ENCODE assay signal across 10 cellular contexts in genomic region chr5:124544366-124545055, GRCh38.
DNase-seq lines count a peak whose midpoint lies in the region; ATAC-seq and TF ChIP-seq lines count a peak whose summit lies in the region.
"Had no signal": no experiment of that assay in that cellular context is flagged by ENCODE, and none has a peak within 500 bp of the region (broad histone marks: within the 10 kb centered on the region; RNA-seq: fewer than 3 reads in every experiment).

No MANE protein-coding gene starts in this region.

- no peaks in the 10 kb centered on the region for H3K36me3 Mint-ChIP-seq in stimulated activated effector memory CD8-positive, alpha-beta T cell treated with anti-CD3 and anti-CD28 coated beads, Interleukin-12 subunit alpha, Interleukin-12 subunit beta, amount 100 ng/mL, for 72 hours

- H2AFZ ChIP-seq in OCI-LY7 (ENCODE audit: low read length), result peak overlapping the region; percentile 21; the same call in 1 of the 2 replicates

- peak overlapping the region; percentile 13; the same call in 1 of the 2 replicates for H3K4me2 ChIP-seq in OCI-LY7 (ENCODE audit: low read length)

- ATAC-seq in HG02938 (IDR thresholded peaks at IDR 0.05; ENCODE audit: unreplicated experiment), result peak; percentile 98
- peak; percentile 31 for ATAC-seq in stimulated activated effector memory CD8-positive, alpha-beta T cell treated with anti-CD3 and anti-CD28 coated beads, Interleukin-12 subunit alpha, Interleukin-12 subunit beta, amount 100 ng/mL, for 72 hours

- BruUV-seq in OCI-LY7 (replicated peaks; lab: Mats Ljungman, UMichigan), result no TSS peak

- H3K9me2 ChIP-seq in OCI-LY7 (ENCODE audit: insufficient read depth, low read length), result no peaks in the 10 kb centered on the region

- peaks cover 11% of the 10 kb centered on the region for H3K4me1 ChIP-seq in OCI-LY7 (ENCODE audit: insufficient read depth, low read length, poor library complexity, severe bottlenecking)
- no peaks in the 10 kb centered on the region for H3K4me1 ChIP-seq in suprapubic skin

- H3K4me3 ChIP-seq in OCI-LY7 (ENCODE audit: low read depth, low read length, poor library complexity, severe bottlenecking), result no peak overlapping the region
- H3K4me3 ChIP-seq in suprapubic skin, result no peak overlapping the region

- peak; percentile 51 for DNase-seq in DMS53 (lab: John Stamatoyannopoulos, UW)
- no peak for DNase-seq in DMS53 treated with DMSO at 0.1 percent for 48 hours (lab: John Stamatoyannopoulos, UW; ENCODE audit: unreplicated experiment)
- DNase-seq in OCI-LY7 (ENCODE audit: low spot score), result peak; percentile 42
- no peak for DNase-seq in stimulated activated effector memory CD8-positive, alpha-beta T cell treated with anti-CD3 and anti-CD28 coated beads, Interleukin-12 subunit alpha, Interleukin-12 subunit beta, amount 100 ng/mL, for 72 hours (ENCODE audit: low spot score in 2 of 2)
- DNase-seq in suprapubic skin (ENCODE audit: low spot score in 2 of 2), result no peak
- DNase-seq in stimulated activated CD4-positive, alpha-beta T cell treated with anti-CD3 and anti-CD28 coated beads, Interleukin-2, amount 100 ng/mL, for 24 hours, result no peak
- no peak for DNase-seq in NCI-H2171 treated with DMSO at 0.1 percent for 48 hours (lab: John Stamatoyannopoulos, UW)
- DNase-seq: NCI-H2081 treated with DMSO at 0.1 percent for 48 hours had no signal

- H3K36me3 ChIP-seq in OCI-LY7 (ENCODE audit: insufficient read depth, low read length), result no peaks in the 10 kb centered on the region
- no peaks in the 10 kb centered on the region for H3K36me3 ChIP-seq in suprapubic skin

- TF ChIP-seq CTCF in OCI-LY7 (conservative IDR thresholded peaks at IDR 0.05; ENCODE audit: low read length) (no peak), suprapubic skin (IDR thresholded peaks at IDR 0.05) (no peak)

- H3K4me1 Mint-ChIP-seq in stimulated activated effector memory CD8-positive, alpha-beta T cell treated with anti-CD3 and anti-CD28 coated beads, Interleukin-12 subunit alpha, Interleukin-12 subunit beta, amount 100 ng/mL, for 72 hours, result no peaks in the 10 kb centered on the region

- H3K4me3 Mint-ChIP-seq in stimulated activated effector memory CD8-positive, alpha-beta T cell treated with anti-CD3 and anti-CD28 coated beads, Interleukin-12 subunit alpha, Interleukin-12 subunit beta, amount 100 ng/mL, for 72 hours, result no peak overlapping the region

- H3K79me2 ChIP-seq in OCI-LY7 (ENCODE audit: insufficient read depth, low read depth, low read length), result no peaks in the 10 kb centered on the region

- WGBS in suprapubic skin, result 84% methylated on average over 2 of the region's 2 CpGs

- TF ChIP-seq POLR2A in suprapubic skin (IDR thresholded peaks at IDR 0.05), result no peak

- peaks cover 6% of the 10 kb centered on the region for H3K9me3 Mint-ChIP-seq in stimulated activated effector memory CD8-positive, alpha-beta T cell treated with anti-CD3 and anti-CD28 coated beads, Interleukin-12 subunit alpha, Interleukin-12 subunit beta, amount 100 ng/mL, for 72 hours

- H3K27ac ChIP-seq in OCI-LY7 (ENCODE audit: low read depth, low read length, poor library complexity, severe bottlenecking) (no peak overlapping the region), suprapubic skin (no peak overlapping the region)
- H3K27ac ChIP-seq: 22Rv1 had no signal

- CTCF ChIA-PET in OCI-LY7 (lab: Charles Lee; ENCODE audit: unreplicated experiment), result no interaction called here

- TF ChIP-seq EP300 in suprapubic skin (IDR thresholded peaks at IDR 0.05), result no peak

- H3K9me3 ChIP-seq in OCI-LY7 (ENCODE audit: low read length) (no peaks in the 10 kb centered on the region), suprapubic skin (no peaks in the 10 kb centered on the region)

- intact Hi-C loops in OCI-LY7 (cut with micrococcal nuclease; ENCODE audit: unreplicated experiment), result no loop called here

- no peak overlapping the region for H3K27ac Mint-ChIP-seq in stimulated activated effector memory CD8-positive, alpha-beta T cell treated with anti-CD3 and anti-CD28 coated beads, Interleukin-12 subunit alpha, Interleukin-12 subunit beta, amount 100 ng/mL, for 72 hours

- POLR2A ChIA-PET in OCI-LY7 (lab: Charles Lee), result interaction anchor here (0.5 to 1.1 kb wide), 4 partner anchors 13 to 180 kb away, joined by 3 to 4 read pairs (median 3); no protein-coding TSS in a partner anchor

- no peaks in the 10 kb centered on the region for H4K20me1 ChIP-seq in OCI-LY7 (ENCODE audit: insufficient read depth, low read length)

- no peaks in the 10 kb centered on the region for H3K27me3 ChIP-seq in suprapubic skin

Comparison
In these comparisons a context has a peak if more than half of its experiments do, and no peak if none do; other contexts are left out.
1. DNase-seq: peak in DMS53 (single experiment) and OCI-LY7 (single experiment); none in DMS53 treated with DMSO at 0.1 percent for 48 hours (single experiment), stimulated activated effector memory CD8-positive, alpha-beta T cell treated with anti-CD3 and anti-CD28 coated beads, Interleukin-12 subunit alpha, Interleukin-12 subunit beta, amount 100 ng/mL, for 72 hours (0 of 2), suprapubic skin (0 of 2), stimulated activated CD4-positive, alpha-beta T cell treated with anti-CD3 and anti-CD28 coated beads, Interleukin-2, amount 100 ng/mL, for 24 hours (0 of 2) and NCI-H2171 treated with DMSO at 0.1 percent for 48 hours (single experiment).